Comparison of ENCODE assay signal across 17 cellular contexts in the genomic region with DNA sequence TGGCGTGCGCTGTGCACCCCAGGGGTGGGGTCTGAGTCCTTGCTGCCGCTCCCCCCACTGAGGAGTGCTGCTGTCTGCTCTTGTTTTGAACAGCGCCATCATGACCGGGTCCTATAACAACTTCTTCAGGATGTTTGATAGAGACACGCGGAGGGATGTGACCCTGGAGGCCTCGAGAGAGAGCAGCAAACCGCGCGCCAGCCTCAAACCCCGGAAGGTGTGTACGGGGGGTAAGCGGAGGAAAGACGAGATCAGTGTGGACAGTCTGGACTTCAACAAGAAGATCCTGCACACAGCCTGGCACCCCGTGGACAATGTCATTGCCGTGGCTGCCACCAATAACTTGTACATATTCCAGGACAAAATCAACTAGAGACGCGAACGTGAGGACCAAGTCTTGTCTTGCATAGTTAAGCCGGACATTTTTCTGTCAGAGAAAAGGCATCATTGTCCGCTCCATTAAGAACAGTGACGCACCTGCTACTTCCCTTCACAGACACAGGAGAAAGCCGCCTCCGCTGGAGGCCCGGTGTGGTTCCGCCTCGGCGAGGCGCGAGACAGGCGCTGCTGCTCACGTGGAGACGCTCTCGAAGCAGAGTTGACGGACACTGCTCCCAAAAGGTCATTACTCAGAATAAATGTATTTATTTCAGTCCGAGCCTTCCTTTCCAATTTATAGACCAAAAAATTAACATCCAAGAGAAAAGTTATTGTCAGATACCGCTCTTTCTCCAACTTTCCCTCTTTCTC. TPM values are rescaled to one million over a fixed set of nuclear protein-coding genes. Genes with fewer than 3 reads are reported as not detected.
DNase-seq lines count a peak whose midpoint lies in the region; ATAC-seq and TF ChIP-seq lines count a peak whose summit lies in the region.
"Had no signal": no experiment of that assay in that cellular context is flagged by ENCODE, and none has a peak within 500 bp of the region (broad histone marks: within the 10 kb centered on the region; RNA-seq: fewer than 3 reads in every experiment).

No MANE protein-coding gene starts in this region.

- H3K27ac Mint-ChIP-seq in endothelial cell (ENCODE audit: unreplicated experiment): no peak overlapping the region

- ATAC-seq in Right ventricle myocardium inferior (no peak), PC-3 (no peak), upper lobe of right lung (no peak), HG02610 (IDR thresholded peaks at IDR 0.05; ENCODE audit: unreplicated experiment) (no peak)

- peak; percentile 73 for DNase-seq in cardiac septum (ENCODE audit: low spot score)
- DNase-seq in Right ventricle myocardium inferior (ENCODE audit: missing footprints): no peak
- DNase-seq in PC-3: no peak
- no peak for DNase-seq in endothelial cell (ENCODE audit: low spot score)
- DNase-seq in upper lobe of right lung: peak; percentile 62
- DNase-seq in NCI-H2227 treated with DMSO at 0.1 percent for 48 hours (lab: John Stamatoyannopoulos, UW): no peak
- DNase-seq: ACHN, AML-193, H9, NCI-H1417, NCI-H187 treated with DMSO at 0.1 percent for 48 hours, NCI-H748 treated with DMSO at 0.1 percent for 48 hours, PC-9 had no signal

- no peaks in the 10 kb centered on the region for H3K9me3 Mint-ChIP-seq in endothelial cell (ENCODE audit: unreplicated experiment)
- H3K9me3 Mint-ChIP-seq: IgD-negative memory B cell had no signal

- no peak overlapping the region for H3K4me2 ChIP-seq in PC-3 (ENCODE audit: low read length)
- H3K4me2 ChIP-seq: PC-9 had no signal

- TF ChIP-seq CTCF in PC-3 (conservative IDR thresholded peaks at IDR 0.05; ENCODE audit: low read depth, low read length) (no peak), endothelial cell (IDR thresholded peaks at IDR 0.05; ENCODE audit: unreplicated experiment) (no peak), upper lobe of right lung (IDR thresholded peaks at IDR 0.05) (no peak)

- H3K9me2 ChIP-seq in PC-3 (replicated peaks; ENCODE audit: low read length): no peaks in the 10 kb centered on the region

- H3F3A ChIP-seq in PC-3 (ENCODE audit: low read length, unreplicated experiment): no peaks in the 10 kb centered on the region

- no peaks in the 10 kb centered on the region for H3K4me1 Mint-ChIP-seq in endothelial cell (ENCODE audit: unreplicated experiment)
- H3K4me1 Mint-ChIP-seq: CD14-positive monocyte had no signal

- H3K4me3 Mint-ChIP-seq in endothelial cell (ENCODE audit: unreplicated experiment): peak overlapping the region; percentile 70
- H3K4me3 Mint-ChIP-seq: CD14-positive monocyte, H9 had no signal

- H3K36me3 ChIP-seq in PC-3 (ENCODE audit: low read depth, low read length): no peaks in the 10 kb centered on the region; the same call in 1 of the 2 replicates
- peaks cover 42% of the 10 kb centered on the region for H3K36me3 ChIP-seq in upper lobe of right lung

- no peak overlapping the region for H3K27ac ChIP-seq in PC-3 (ENCODE audit: low read length)
- H3K27ac ChIP-seq in upper lobe of right lung: no peak overlapping the region
- H3K27ac ChIP-seq: PC-9 had no signal

- POLR2A ChIA-PET in PC-3 (lab: Charles Lee; ENCODE audit: unreplicated experiment): no interaction called here

- H2AFZ ChIP-seq in PC-3 (ENCODE audit: low read length): no peak overlapping the region
- H2AFZ ChIP-seq: PC-9 had no signal

- H3K4me1 ChIP-seq in PC-3 (ENCODE audit: insufficient read depth, low read length) (no peaks in the 10 kb centered on the region), upper lobe of right lung (no peaks in the 10 kb centered on the region)

- peaks cover 12% of the 10 kb centered on the region for H3K27me3 Mint-ChIP-seq in endothelial cell (ENCODE audit: unreplicated experiment)
- H3K27me3 Mint-ChIP-seq: IgD-negative memory B cell had no signal

- H3K4me3 ChIP-seq in PC-3 (ENCODE audit: low read length) (no peak overlapping the region), upper lobe of right lung (no peak overlapping the region)
- H3K4me3 ChIP-seq: PC-9 had no signal

- no peaks in the 10 kb centered on the region for H4K20me1 ChIP-seq in PC-3 (ENCODE audit: low read length)

- H3K9ac ChIP-seq in PC-3 (ENCODE audit: low read length): no peak overlapping the region

- CTCF ChIA-PET in PC-3 (lab: Charles Lee): no interaction called here

- H3K9me3 ChIP-seq in PC-3 (ENCODE audit: low read length) (no peaks in the 10 kb centered on the region), upper lobe of right lung (no peaks in the 10 kb centered on the region)

- TSS peak; percentile 26 for BruUV-seq in PC-3 (replicated peaks; lab: Mats Ljungman, UMichigan)

- no peaks in the 10 kb centered on the region for H3K79me2 ChIP-seq in PC-3 (ENCODE audit: low read length)

- peaks cover 63% of the 10 kb centered on the region for H3K36me3 Mint-ChIP-seq in endothelial cell (ENCODE audit: low read depth, unreplicated experiment)

- H3K27me3 ChIP-seq in PC-3 (ENCODE audit: low read length) (no peaks in the 10 kb centered on the region), upper lobe of right lung (no peaks in the 10 kb centered on the region)

- intact Hi-C loops in cardiac septum (cut with DNase I) (no loop called here), Right ventricle myocardium inferior (cut with DNase I) (no loop called here), PC-3 (cut with micrococcal nuclease) (no loop called here), upper lobe of right lung (cut with DNase I) (no loop called here)

RNA-seq across cellular contexts. Expression of a gene that starts 26.0 kb away (rescaled TPM):
- 112 TPM for total RNA-seq in cardiac septum
- total RNA-seq in Right ventricle myocardium inferior: 157 TPM
- total RNA-seq in PC-3 (2014; rRNA removed): 197 and 225 TPM in 2 replicates
- total RNA-seq in endothelial cell (ENCODE audit: unreplicated experiment): 29.9 TPM
- total RNA-seq in upper lobe of right lung: 38.2 TPM
- total RNA-seq: HT-29 had no signal

RNA-seq across cellular contexts. Expression of a gene that starts 55.0 kb away (rescaled TPM):
- total RNA-seq in cardiac septum: 35.3 TPM
- total RNA-seq in Right ventricle myocardium inferior: 36.6 TPM
- total RNA-seq in PC-3 (2014; rRNA removed): 30.6 and 40.3 TPM in 2 replicates
- total RNA-seq in endothelial cell (ENCODE audit: unreplicated experiment): 36.9 TPM
- total RNA-seq in upper lobe of right lung: 28.3 TPM

Comparison
In these comparisons a context has a peak if more than half of its experiments do, and no peak if none do; other contexts are left out.
1. DNase-seq: peak in cardiac septum (single experiment) and upper lobe of right lung (single experiment); none in Right ventricle myocardium inferior (single experiment), PC-3 (single experiment), endothelial cell (single experiment) and NCI-H2227 treated with DMSO at 0.1 percent for 48 hours (single experiment).